In the genomic region with DNA sequence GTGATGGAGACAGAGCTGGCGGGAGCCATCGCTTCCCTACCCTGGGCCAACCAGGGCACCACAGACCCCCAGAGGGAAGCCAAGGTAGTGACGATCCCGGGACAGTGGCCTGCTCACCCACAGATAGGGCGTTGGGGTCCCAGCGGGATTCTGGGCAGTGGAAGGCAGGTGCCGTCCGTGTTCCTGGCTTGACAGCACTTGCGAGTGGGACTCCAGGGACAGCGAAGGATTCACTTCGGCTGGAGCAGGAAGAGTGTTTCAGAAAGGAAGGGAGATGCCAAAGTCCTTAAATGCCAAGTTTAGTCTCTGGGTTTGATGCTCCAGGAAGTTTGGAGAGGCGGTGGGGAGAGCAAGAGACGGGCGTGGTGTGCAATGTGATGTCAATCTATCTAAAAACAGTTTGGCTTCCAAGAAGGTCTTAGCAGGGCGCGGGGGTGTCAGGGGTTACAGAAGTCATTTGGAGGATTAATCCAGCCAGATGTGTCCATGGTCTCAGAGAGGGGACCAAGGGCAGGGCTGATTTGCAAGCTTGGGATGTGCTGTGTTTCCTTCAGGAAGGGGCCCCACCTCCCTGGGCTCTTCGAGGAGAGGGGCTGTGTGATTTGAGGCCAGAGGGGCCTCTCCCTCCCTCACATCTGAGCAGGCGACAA, we compare ENCODE assay signal across 12 cellular contexts.
DNase-seq lines count a peak whose midpoint lies in the region; ATAC-seq and TF ChIP-seq lines count a peak whose summit lies in the region.
"Had no signal": no experiment of that assay in that cellular context is flagged by ENCODE, and none has a peak within 500 bp of the region (broad histone marks: within the 10 kb centered on the region; RNA-seq: fewer than 3 reads in every experiment).

No MANE protein-coding gene starts in this region.

- H3K4me2 ChIP-seq in DOHH2 (ENCODE audit: low read length) (no peak overlapping the region), neural cell (ENCODE audit: low read length) (no peak overlapping the region)

- TF ChIP-seq RAD21 in neural cell (conservative IDR thresholded peaks at IDR 0.05): no peak

- no peaks in the 10 kb centered on the region for H3K36me3 ChIP-seq in A673 (ENCODE audit: insufficient read depth, low read length, poor library complexity, severe bottlenecking)
- H3K36me3 ChIP-seq in DOHH2 (ENCODE audit: control insufficient read depth, low read length): no peaks in the 10 kb centered on the region
- H3K36me3 ChIP-seq in RWPE2 (ENCODE audit: low read depth): no peaks in the 10 kb centered on the region
- H3K36me3 ChIP-seq in neural cell (ENCODE audit: insufficient read depth, low read length): no peaks in the 10 kb centered on the region

- intact Hi-C loops in A673 (cut with micrococcal nuclease; ENCODE audit: unreplicated experiment): loop anchor here (1.0 kb wide), 1 partner anchor 67 kb away; no protein-coding TSS in a partner anchor

- no peak for TF ChIP-seq EP300 in neural cell (conservative IDR thresholded peaks at IDR 0.05; ENCODE audit: poor library complexity, severe bottlenecking)

- H3K4me3 ChIP-seq in A673 (ENCODE audit: low read depth, low read length, poor library complexity, severe bottlenecking) (no peak overlapping the region), DOHH2 (ENCODE audit: low read length) (no peak overlapping the region), RWPE2 (ENCODE audit: severe bottlenecking) (no peak overlapping the region), neural cell (ENCODE audit: low read length) (no peak overlapping the region)

- BruUV-seq in A673 (replicated peaks; lab: Mats Ljungman, UMichigan): no TSS peak

- CTCF ChIA-PET in A673 (lab: Charles Lee): interaction anchor here (0.7 to 1.8 kb wide), 11 partner anchors 9 to 479 kb away, joined by 3 to 36 read pairs (median 5); no protein-coding TSS in a partner anchor
- CTCF ChIA-PET in activated CD4-positive, alpha-beta memory T cell treated with anti-CD3 and anti-CD28 coated beads, Interleukin-2, amount 10 ng/mL, durations not matched to agents 7 days and 5 days (lab: Charles Lee): interaction anchor here (0.7 to 4.5 kb wide), 34 partner anchors 9 to 481 kb away, joined by 3 to 69 read pairs (median 4); a partner anchor contains a TSS

- peaks cover 2% of the 10 kb centered on the region for H3K4me1 Mint-ChIP-seq in activated CD4-positive, alpha-beta memory T cell treated with anti-CD3 and anti-CD28 coated beads, Interleukin-2, amount 10 ng/mL, durations not matched to agents 7 days and 5 days

- no peaks in the 10 kb centered on the region for H3K9me3 Mint-ChIP-seq in activated CD4-positive, alpha-beta memory T cell treated with anti-CD3 and anti-CD28 coated beads, Interleukin-2, amount 10 ng/mL, durations not matched to agents 7 days and 5 days
- H3K9me3 Mint-ChIP-seq: activated T-helper 1 cell treated with anti-CD3 and anti-CD28 coated beads, Interleukin-12 subunit alpha, Interleukin-12 subunit beta, Interleukin-2, Interleukin-4 antibody, amounts not matched to agents 30 ng/mL and 10 ng/mL and 1 ng/mL, durations not matched to agents 14 hours and 24 hours and 36 hours; naive thymus-derived CD8-positive, alpha-beta T cell; T-helper 2 cell treated with Interferon-gamma antibody and Interleukin-4, amounts not matched to agents 5 μg/mL and 100 μg/mL, for 36 hours had no signal

- H3K36me3 Mint-ChIP-seq in activated CD4-positive, alpha-beta memory T cell treated with anti-CD3 and anti-CD28 coated beads, Interleukin-2, amount 10 ng/mL, durations not matched to agents 7 days and 5 days (ENCODE audit: low read depth): no peaks in the 10 kb centered on the region
- H3K36me3 Mint-ChIP-seq: naive thymus-derived CD8-positive, alpha-beta T cell had no signal

- H3K27ac ChIP-seq in A673 (ENCODE audit: low read depth, low read length, poor library complexity, severe bottlenecking) (no peak overlapping the region), DOHH2 (ENCODE audit: low read depth, low read length) (no peak overlapping the region), RWPE2 (ENCODE audit: poor library complexity, severe bottlenecking) (no peak overlapping the region), neural cell (ENCODE audit: low read length) (no peak overlapping the region)

- TF ChIP-seq CTCF in A673 (conservative IDR thresholded peaks at IDR 0.05; ENCODE audit: low read depth, low read length) (0 out of 2 replicates have a peak, but pooled peaks have one; percentile 38), DOHH2 (IDR thresholded peaks at IDR 0.05; ENCODE audit: low read depth, low read length, poor library complexity, severe bottlenecking) (peak; percentile 49), RWPE2 (IDR thresholded peaks at IDR 0.05; ENCODE audit: poor library complexity, severe bottlenecking) (peak; percentile 78), neural cell (IDR thresholded peaks at IDR 0.05; ENCODE audit: poor library complexity, severe bottlenecking) (no peak)

- POLR2A ChIA-PET in A673 (lab: Charles Lee; ENCODE audit: low non-redundant PET): no interaction called here
- POLR2A ChIA-PET in activated CD4-positive, alpha-beta memory T cell treated with anti-CD3 and anti-CD28 coated beads, Interleukin-2, amount 10 ng/mL, durations not matched to agents 7 days and 5 days (lab: Charles Lee): interaction anchor here (0.6 to 1.0 kb wide), 2 partner anchors 67 to 88 kb away, joined by 3 to 4 read pairs; no protein-coding TSS in a partner anchor

- H4K20me1 ChIP-seq in DOHH2 (ENCODE audit: control insufficient read depth, insufficient read depth, low read depth, low read length) (peaks cover 5% of the 10 kb centered on the region), neural cell (ENCODE audit: insufficient read depth) (no peaks in the 10 kb centered on the region)

- no peaks in the 10 kb centered on the region for H3K9me2 ChIP-seq in DOHH2 (replicated peaks; ENCODE audit: control insufficient read depth, low read length)
- no peaks in the 10 kb centered on the region for H3K9me2 ChIP-seq in neural cell (ENCODE audit: insufficient read depth, low read length)

- DNase-seq in A673 (ENCODE audit: low spot score) (no peak), RWPE2 (ENCODE audit: low spot score) (no peak), NCI-H1417 (lab: John Stamatoyannopoulos, UW) (no peak), NCI-H1436 (lab: John Stamatoyannopoulos, UW) (no peak)
- DNase-seq in activated CD4-positive, alpha-beta memory T cell treated with anti-CD3 and anti-CD28 coated beads, Interleukin-2, amount 10 ng/mL, durations not matched to agents 7 days and 5 days: no peak
- DNase-seq: cortex of kidney had no signal

- H3K27me3 ChIP-seq in A673 (replicated peaks; ENCODE audit: insufficient read depth, low read depth, low read length, poor library complexity) (no peaks in the 10 kb centered on the region), DOHH2 (ENCODE audit: control insufficient read depth, low read length) (peaks cover 24% of the 10 kb centered on the region), RWPE2 (ENCODE audit: insufficient read depth, poor library complexity, severe bottlenecking) (no peaks in the 10 kb centered on the region), neural cell (ENCODE audit: insufficient read depth, low read depth, low read length) (peaks cover 16% of the 10 kb centered on the region)

- ATAC-seq in RWPE2 (ENCODE audit: low read depth): no peak
- no peak for ATAC-seq in HG02588 (IDR thresholded peaks at IDR 0.05; ENCODE audit: unreplicated experiment)
- ATAC-seq: naive thymus-derived CD8-positive, alpha-beta T cell had no signal

- peaks cover 31% of the 10 kb centered on the region for H3K4me1 ChIP-seq in A673 (ENCODE audit: insufficient read depth, low read length, poor library complexity, severe bottlenecking)
- H3K4me1 ChIP-seq in DOHH2 (ENCODE audit: control insufficient read depth, low read length): peaks cover 12% of the 10 kb centered on the region
- no peaks in the 10 kb centered on the region for H3K4me1 ChIP-seq in RWPE2 (ENCODE audit: insufficient read depth, poor library complexity, severe bottlenecking)

- H3K9me3 ChIP-seq in A673 (ENCODE audit: low read depth, low read length, poor library complexity, severe bottlenecking) (no peaks in the 10 kb centered on the region), DOHH2 (ENCODE audit: control insufficient read depth, insufficient read depth, low read length) (no peaks in the 10 kb centered on the region), RWPE2 (ENCODE audit: severe bottlenecking) (no peaks in the 10 kb centered on the region), neural cell (ENCODE audit: low read length) (no peaks in the 10 kb centered on the region)

- no peaks in the 10 kb centered on the region for H3K79me2 ChIP-seq in DOHH2 (ENCODE audit: control insufficient read depth, low read length)
- no peaks in the 10 kb centered on the region for H3K79me2 ChIP-seq in neural cell (replicated peaks; ENCODE audit: insufficient read depth, low read length)

- H3F3A ChIP-seq in DOHH2 (ENCODE audit: control insufficient read depth, insufficient read depth) (no peaks in the 10 kb centered on the region), neural cell (ENCODE audit: insufficient read depth, low read length, poor library complexity, severe bottlenecking) (no peaks in the 10 kb centered on the region)

- no peak overlapping the region for H3K4me3 Mint-ChIP-seq in activated CD4-positive, alpha-beta memory T cell treated with anti-CD3 and anti-CD28 coated beads, Interleukin-2, amount 10 ng/mL, durations not matched to agents 7 days and 5 days
- H3K4me3 Mint-ChIP-seq: activated T-helper 1 cell treated with anti-CD3 and anti-CD28 coated beads, Interleukin-12 subunit alpha, Interleukin-12 subunit beta, Interleukin-2, Interleukin-4 antibody, amounts not matched to agents 30 ng/mL and 10 ng/mL and 1 ng/mL, durations not matched to agents 14 hours and 24 hours and 36 hours; naive thymus-derived CD8-positive, alpha-beta T cell; T-helper 2 cell treated with Interferon-gamma antibody and Interleukin-4, amounts not matched to agents 5 μg/mL and 100 μg/mL, for 36 hours had no signal

- H2AFZ ChIP-seq in neural cell (ENCODE audit: low read depth, low read length): no peak overlapping the region

- no peak overlapping the region for H3K9ac ChIP-seq in neural cell (ENCODE audit: low read length)

- H3K27me3 Mint-ChIP-seq in activated CD4-positive, alpha-beta memory T cell treated with anti-CD3 and anti-CD28 coated beads, Interleukin-2, amount 10 ng/mL, durations not matched to agents 7 days and 5 days: peaks cover 18% of the 10 kb centered on the region
- H3K27me3 Mint-ChIP-seq: naive thymus-derived CD8-positive, alpha-beta T cell had no signal

- H3K27ac Mint-ChIP-seq in activated CD4-positive, alpha-beta memory T cell treated with anti-CD3 and anti-CD28 coated beads, Interleukin-2, amount 10 ng/mL, durations not matched to agents 7 days and 5 days: no peak overlapping the region
- H3K27ac Mint-ChIP-seq: activated T-helper 1 cell treated with anti-CD3 and anti-CD28 coated beads, Interleukin-12 subunit alpha, Interleukin-12 subunit beta, Interleukin-2, Interleukin-4 antibody, amounts not matched to agents 30 ng/mL and 10 ng/mL and 1 ng/mL, durations not matched to agents 14 hours and 24 hours and 36 hours; T-helper 2 cell treated with Interferon-gamma antibody and Interleukin-4, amounts not matched to agents 5 μg/mL and 100 μg/mL, for 36 hours had no signal

TF ChIP-seq in neural cell, 6 proteins besides CTCF, POLR2A, EP300 and RAD21 (continues in another document):
- TF ChIP-seq MXI1 (conservative IDR thresholded peaks at IDR 0.05; ENCODE audit: poor library complexity, severe bottlenecking): no peak
